8 cellular contexts compared by ENCODE assay signal in genomic region chr11:16605440-16605970, GRCh38.
DNase-seq lines count a peak whose midpoint lies in the region; ATAC-seq and TF ChIP-seq lines count a peak whose summit lies in the region.

No MANE protein-coding gene starts in this region.

- peaks cover 10% of the 10 kb centered on the region for H3K36me3 Mint-ChIP-seq in T-helper 17 cell (ENCODE audit: low read depth)

- intact Hi-C loops in A673 (cut with micrococcal nuclease; ENCODE audit: unreplicated experiment), result loop anchor here (5.0 to 10.0 kb wide), 3 partner anchors 151 to 431 kb away; no protein-coding TSS in a partner anchor
- intact Hi-C loops in left cardiac atrium (cut with DNase I), result loop anchor here in 1 of 2 donors (5.0 to 10.0 kb wide), 2 partner anchors 251 to 413 kb away; partner anchors contain the start of gene SOX6

- POLR2A ChIA-PET in A673 (lab: Charles Lee; ENCODE audit: low non-redundant PET), result no interaction called here

- BruUV-seq in A673 (replicated peaks; lab: Mats Ljungman, UMichigan), result no TSS peak

- H3K4me3 Mint-ChIP-seq in T-helper 17 cell, result no peak overlapping the region

- peak overlapping the region; percentile 93 for H3K4me3 ChIP-seq in A673 (ENCODE audit: low read depth, low read length, poor library complexity, severe bottlenecking)

- peaks cover 18% of the 10 kb centered on the region for H3K4me1 Mint-ChIP-seq in T-helper 17 cell

- H3K4me1 ChIP-seq in A673 (ENCODE audit: insufficient read depth, low read length, poor library complexity, severe bottlenecking), result peaks cover 23% of the 10 kb centered on the region

- CTCF ChIA-PET in A673 (lab: Charles Lee), result no interaction called here

- peak overlapping the region; percentile 93 for H3K27ac ChIP-seq in A673 (ENCODE audit: low read depth, low read length, poor library complexity, severe bottlenecking)

- H3K27me3 Mint-ChIP-seq in T-helper 17 cell, result peaks cover 47% of the 10 kb centered on the region

- TF ChIP-seq CTCF in A673 (conservative IDR thresholded peaks at IDR 0.05; ENCODE audit: low read depth, low read length), result no peak

- no peaks in the 10 kb centered on the region for H3K9me3 ChIP-seq in A673 (ENCODE audit: low read depth, low read length, poor library complexity, severe bottlenecking)
- H3K9me3 ChIP-seq in T-helper 17 cell (ENCODE audit: control insufficient read depth, low read length, poor library complexity, severe bottlenecking), result peaks cover 2% of the 10 kb centered on the region

- peak; percentile 3 for ATAC-seq in GM18867 (IDR thresholded peaks at IDR 0.05; ENCODE audit: unreplicated experiment)
- ATAC-seq in left cardiac atrium, result peak; percentile 0
- no peak for ATAC-seq in T-helper 17 cell

- no peaks in the 10 kb centered on the region for H3K36me3 ChIP-seq in A673 (ENCODE audit: insufficient read depth, low read length, poor library complexity, severe bottlenecking)

- no peak overlapping the region for H3K27ac Mint-ChIP-seq in T-helper 17 cell

- DNase-seq in A673 (ENCODE audit: low spot score) (peak; percentile 69), left cardiac atrium (peak; percentile 36), retina (peak; percentile 76), T-helper 17 cell (no peak), T-helper 9 cell (no peak)
- peak; percentile 30 to 31 for DNase-seq in activated T-cell treated with anti-CD3 and anti-CD28 coated beads, Interleukin-2, amount 50 U/mL, for 48 hours
- no peak for DNase-seq in activated CD4-positive, CD25-positive, alpha-beta regulatory T cell (lab: John Stamatoyannopoulos, UW)

- H3K27me3 ChIP-seq in A673 (replicated peaks; ENCODE audit: insufficient read depth, low read depth, low read length, poor library complexity), result no peaks in the 10 kb centered on the region

Comparison
In these comparisons a context has a peak if more than half of its experiments do, and no peak if none do; other contexts are left out.
1. DNase-seq: peak in A673 (single experiment), activated T-cell treated with anti-CD3 and anti-CD28 coated beads, Interleukin-2, amount 50 U/mL, for 48 hours (2 of 2), left cardiac atrium (single experiment) and retina (single experiment); none in activated CD4-positive, CD25-positive, alpha-beta regulatory T cell (0 of 4), T-helper 17 cell (0 of 3) and T-helper 9 cell (single experiment).